1 cellular context compared by ENCODE assay signal in genomic region chr20:49318091-49318429, GRCh38.
TF ChIP-seq lines count a peak whose summit lies in the region.

No MANE protein-coding gene starts in this region.

TF ChIP-seq in IMR-90, 13 proteins besides CTCF, POLR2A, EP300 and RAD21 (continued from another document):
- TF ChIP-seq, protein P1, sequence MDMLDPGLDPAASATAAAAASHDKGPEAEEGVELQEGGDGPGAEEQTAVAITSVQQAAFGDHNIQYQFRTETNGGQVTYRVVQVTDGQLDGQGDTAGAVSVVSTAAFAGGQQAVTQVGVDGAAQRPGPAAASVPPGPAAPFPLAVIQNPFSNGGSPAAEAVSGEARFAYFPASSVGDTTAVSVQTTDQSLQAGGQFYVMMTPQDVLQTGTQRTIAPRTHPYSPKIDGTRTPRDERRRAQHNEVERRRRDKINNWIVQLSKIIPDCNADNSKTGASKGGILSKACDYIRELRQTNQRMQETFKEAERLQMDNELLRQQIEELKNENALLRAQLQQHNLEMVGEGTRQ (IDR thresholded peaks at IDR 0.05; ENCODE audit: low read depth, low read length) = no peak
- TF ChIP-seq CHD1 (IDR thresholded peaks at IDR 0.05; ENCODE audit: low read depth, low read length) = no peak
- TF ChIP-seq SMC3 (IDR thresholded peaks at IDR 0.05; ENCODE audit: low read depth, low read length) = no peak
- TF ChIP-seq ELK1 (IDR thresholded peaks at IDR 0.05; ENCODE audit: borderline replicate concordance, low read depth, low read length) = no peak
- TF ChIP-seq MAFK (IDR thresholded peaks at IDR 0.05; ENCODE audit: low read depth, low read length) = no peak
- TF ChIP-seq BHLHE40 (IDR thresholded peaks at IDR 0.05; ENCODE audit: low read depth, low read length) = no peak
- TF ChIP-seq FOS (IDR thresholded peaks at IDR 0.05; ENCODE audit: low read depth, low read length) = no peak
- TF ChIP-seq NFE2L2 (IDR thresholded peaks at IDR 0.05; ENCODE audit: low read depth, low read length) = no peak
- TF ChIP-seq RFX5 (IDR thresholded peaks at IDR 0.05; ENCODE audit: low read depth, low read length) = no peak
